29 cellular contexts compared by ENCODE assay signal in genomic region chr10:21764790-21765189, GRCh38.
DNase-seq lines count a peak whose midpoint lies in the region; ATAC-seq lines count a peak whose summit lies in the region.
"Had no signal": no experiment of that assay in that cellular context is flagged by ENCODE, and none has a peak within 500 bp of the region (broad histone marks: within the 10 kb centered on the region; RNA-seq: fewer than 3 reads in every experiment).

No MANE protein-coding gene starts in this region.

- H3K27me3 Mint-ChIP-seq in activated CD4-positive, alpha-beta T cell treated with anti-CD3 and anti-CD28 coated beads, Interleukin-2, amount 10 ng/mL, durations not matched to agents 7 days and 5 days = no peaks in the 10 kb centered on the region
- no peaks in the 10 kb centered on the region for H3K27me3 Mint-ChIP-seq in CD4-positive, CD25-positive, alpha-beta regulatory T cell
- H3K27me3 Mint-ChIP-seq in activated CD8-positive, alpha-beta T cell treated with anti-CD3 and anti-CD28 coated beads, Interleukin-2, amount 10 ng/mL, durations not matched to agents 7 days and 5 days (ENCODE audit: low read depth) = no peaks in the 10 kb centered on the region
- H3K27me3 Mint-ChIP-seq: central memory CD8-positive, alpha-beta T cell had no signal

- no peak overlapping the region for H3K4me3 Mint-ChIP-seq in activated CD4-positive, alpha-beta T cell treated with anti-CD3 and anti-CD28 coated beads, Interleukin-2, amount 10 ng/mL, durations not matched to agents 7 days and 5 days
- peak overlapping the region in 1 of 4 donors; percentile 11 for H3K4me3 Mint-ChIP-seq in CD4-positive, CD25-positive, alpha-beta regulatory T cell
- peak overlapping the region; percentile 25 for H3K4me3 Mint-ChIP-seq in activated CD8-positive, alpha-beta T cell treated with anti-CD3 and anti-CD28 coated beads, Interleukin-2, amount 10 ng/mL, durations not matched to agents 7 days and 5 days
- H3K4me3 Mint-ChIP-seq: central memory CD8-positive, alpha-beta T cell; nephron had no signal

- CTCF ChIA-PET in activated CD4-positive, alpha-beta T cell treated with anti-CD3 and anti-CD28 coated beads, Interleukin-2, amount 10 ng/mL, durations not matched to agents 7 days and 5 days (lab: Charles Lee) = no interaction called here
- CTCF ChIA-PET in activated CD8-positive, alpha-beta T cell treated with anti-CD3 and anti-CD28 coated beads, Interleukin-2, amount 10 ng/mL, durations not matched to agents 7 days and 5 days (lab: Charles Lee) = no interaction called here

- H3K9me3 Mint-ChIP-seq in activated CD4-positive, alpha-beta T cell treated with anti-CD3 and anti-CD28 coated beads, Interleukin-2, amount 10 ng/mL, durations not matched to agents 7 days and 5 days = peaks cover 2% of the 10 kb centered on the region
- H3K9me3 Mint-ChIP-seq in CD4-positive, CD25-positive, alpha-beta regulatory T cell = no peaks in the 10 kb centered on the region
- no peaks in the 10 kb centered on the region for H3K9me3 Mint-ChIP-seq in activated CD8-positive, alpha-beta T cell treated with anti-CD3 and anti-CD28 coated beads, Interleukin-2, amount 10 ng/mL, durations not matched to agents 7 days and 5 days (ENCODE audit: insufficient read depth)
- H3K9me3 Mint-ChIP-seq: central memory CD8-positive, alpha-beta T cell; nephron had no signal

- H3K36me3 Mint-ChIP-seq in activated CD4-positive, alpha-beta T cell treated with anti-CD3 and anti-CD28 coated beads, Interleukin-2, amount 10 ng/mL, durations not matched to agents 7 days and 5 days (ENCODE audit: low read depth) = peaks cover 10% of the 10 kb centered on the region
- H3K36me3 Mint-ChIP-seq in CD4-positive, CD25-positive, alpha-beta regulatory T cell = peaks cover 9% of the 10 kb centered on the region
- peaks cover 10% of the 10 kb centered on the region for H3K36me3 Mint-ChIP-seq in activated CD8-positive, alpha-beta T cell treated with anti-CD3 and anti-CD28 coated beads, Interleukin-2, amount 10 ng/mL, durations not matched to agents 7 days and 5 days (ENCODE audit: low read depth)

- peak overlapping the region; percentile 88 for H3K27ac Mint-ChIP-seq in activated CD4-positive, alpha-beta T cell treated with anti-CD3 and anti-CD28 coated beads, Interleukin-2, amount 10 ng/mL, durations not matched to agents 7 days and 5 days
- peak overlapping the region; percentile 24 to 92 (median 81) for H3K27ac Mint-ChIP-seq in CD4-positive, CD25-positive, alpha-beta regulatory T cell
- peak overlapping the region; percentile 76 for H3K27ac Mint-ChIP-seq in activated CD8-positive, alpha-beta T cell treated with anti-CD3 and anti-CD28 coated beads, Interleukin-2, amount 10 ng/mL, durations not matched to agents 7 days and 5 days
- H3K27ac Mint-ChIP-seq: nephron had no signal

- no peaks in the 10 kb centered on the region for H3K4me1 ChIP-seq in CD4-positive, CD25-positive, alpha-beta regulatory T cell (ENCODE audit: control insufficient read depth, insufficient read depth, low read length, poor library complexity, severe bottlenecking)
- H3K4me1 ChIP-seq: A549, esophagus squamous epithelium, HAP-1 had no signal

- no peaks in the 10 kb centered on the region for H3K9me3 ChIP-seq in CD4-positive, CD25-positive, alpha-beta regulatory T cell (ENCODE audit: control insufficient read depth in 2 of 2, low read length in 2 of 2)
- H3K9me3 ChIP-seq: A549, esophagus squamous epithelium, HAP-1, ovary had no signal

- H3K27ac ChIP-seq in CD4-positive, CD25-positive, alpha-beta regulatory T cell (ENCODE audit: insufficient read depth, low read length, poor library complexity, severe bottlenecking) = no peak overlapping the region
- H3K27ac ChIP-seq: A549, esophagus squamous epithelium, ovary had no signal

- H3K4me1 Mint-ChIP-seq in activated CD4-positive, alpha-beta T cell treated with anti-CD3 and anti-CD28 coated beads, Interleukin-2, amount 10 ng/mL, durations not matched to agents 7 days and 5 days = peaks cover 18% of the 10 kb centered on the region
- H3K4me1 Mint-ChIP-seq in CD4-positive, CD25-positive, alpha-beta regulatory T cell = peaks cover 0 to 15% (median 7%) of the 10 kb centered on the region in 4 donors
- peaks cover 15% of the 10 kb centered on the region for H3K4me1 Mint-ChIP-seq in activated CD8-positive, alpha-beta T cell treated with anti-CD3 and anti-CD28 coated beads, Interleukin-2, amount 10 ng/mL, durations not matched to agents 7 days and 5 days (ENCODE audit: low read depth)
- H3K4me1 Mint-ChIP-seq: central memory CD8-positive, alpha-beta T cell; nephron had no signal

- peak; percentile 80 to 83 for ATAC-seq in CD4-positive, CD25-positive, alpha-beta regulatory T cell (ENCODE audit: low read depth in 2 of 2)
- ATAC-seq in activated CD8-positive, alpha-beta T cell treated with anti-CD3 and anti-CD28 coated beads, Interleukin-2, amount 10 ng/mL, durations not matched to agents 7 days and 5 days = peak; percentile 49
- no peak for ATAC-seq in GM21786 (IDR thresholded peaks at IDR 0.05; ENCODE audit: unreplicated experiment)
- ATAC-seq in GM19035 (IDR thresholded peaks at IDR 0.05; ENCODE audit: unreplicated experiment) = no peak
- ATAC-seq: A549 had no signal

- H3K36me3 ChIP-seq in CD4-positive, CD25-positive, alpha-beta regulatory T cell (ENCODE audit: control insufficient read depth, insufficient read depth, low read length) = no peaks in the 10 kb centered on the region
- H3K36me3 ChIP-seq: HAP-1, ovary had no signal

- no peaks in the 10 kb centered on the region for H3K27me3 ChIP-seq in CD4-positive, CD25-positive, alpha-beta regulatory T cell (ENCODE audit: control insufficient read depth, insufficient read depth, low read length)
- H3K27me3 ChIP-seq: esophagus squamous epithelium, ovary had no signal

- peak; percentile 47 for DNase-seq in activated CD4-positive, alpha-beta T cell treated with anti-CD3 and anti-CD28 coated beads, Interleukin-2, amount 10 ng/mL, durations not matched to agents 7 days and 5 days
- DNase-seq in activated CD4-positive, alpha-beta T cell treated with anti-CD3 and anti-CD28 coated beads, Interleukin-2, amount 50 U/mL, for 48 hours = no peak
- DNase-seq in CD4-positive, CD25-positive, alpha-beta regulatory T cell = peak in 2 of 3 donors; percentile 19 to 70
- DNase-seq in NOMO-1 treated with DMSO at 0.1 percent for 48 hours (lab: John Stamatoyannopoulos, UW; ENCODE audit: unreplicated experiment) (peak; percentile 9), dedifferentiated amniotic fluid mesenchymal stem cell (ENCODE audit: extremely low spot score) (no peak)
- DNase-seq in activated CD8-positive, alpha-beta T cell treated with anti-CD3 and anti-CD28 coated beads, Interleukin-2, amount 10 ng/mL, durations not matched to agents 7 days and 5 days = peak; percentile 37
- DNase-seq: activated CD4-positive, CD25-positive, alpha-beta regulatory T cell treated with anti-CD3 and anti-CD28 coated beads, Interleukin-2, amount 50 U/mL, for 72 hours; activated CD8-positive, alpha-beta memory T cell treated with anti-CD3 and anti-CD28 coated beads, Interleukin-2, amount 50 U/mL, for 48 hours; AML-193; dermis blood vessel endothelial cell; DMS153; esophagus squamous epithelium; NCI-H1105 treated with DMSO at 0.1 percent for 48 hours; NCI-H2029; NCI-H2227 treated with DMSO at 0.1 percent for 48 hours; NCI-H526 treated with DMSO at 0.1 percent for 48 hours; ovary; retina; small intestine; stimulated activated CD4-positive, alpha-beta T cell treated with anti-CD3 and anti-CD28 coated beads, Interleukin-1b, Interleukin-23, amount 100 ng/mL, for 48 hours; stimulated activated CD8-positive, alpha-beta memory T cell treated with anti-CD3 and anti-CD28 coated beads, Interleukin-4, amount 100 ng/mL, for 48 hours; SW 1271 had no signal

- POLR2A ChIA-PET in activated CD4-positive, alpha-beta T cell treated with anti-CD3 and anti-CD28 coated beads, Interleukin-2, amount 10 ng/mL, durations not matched to agents 7 days and 5 days (lab: Charles Lee) = no interaction called here
- POLR2A ChIA-PET in activated CD8-positive, alpha-beta T cell treated with anti-CD3 and anti-CD28 coated beads, Interleukin-2, amount 10 ng/mL, durations not matched to agents 7 days and 5 days (lab: Charles Lee) = no interaction called here

- H3K4me3 ChIP-seq in CD4-positive, CD25-positive, alpha-beta regulatory T cell (ENCODE audit: low read depth, low read length) = no peak overlapping the region
- H3K4me3 ChIP-seq: A549, esophagus squamous epithelium, HAP-1, lung, ovary had no signal

Comparison
In these comparisons a context has a peak if more than half of its experiments do, and no peak if none do; other contexts are left out.
1. DNase-seq: peak in activated CD4-positive, alpha-beta T cell treated with anti-CD3 and anti-CD28 coated beads, Interleukin-2, amount 10 ng/mL, durations not matched to agents 7 days and 5 days (single experiment), CD4-positive, CD25-positive, alpha-beta regulatory T cell (2 of 3), NOMO-1 treated with DMSO at 0.1 percent for 48 hours (single experiment) and activated CD8-positive, alpha-beta T cell treated with anti-CD3 and anti-CD28 coated beads, Interleukin-2, amount 10 ng/mL, durations not matched to agents 7 days and 5 days (single experiment); none in activated CD4-positive, alpha-beta T cell treated with anti-CD3 and anti-CD28 coated beads, Interleukin-2, amount 50 U/mL, for 48 hours (0 of 2) and dedifferentiated amniotic fluid mesenchymal stem cell (single experiment).
2. ATAC-seq: peak in CD4-positive, CD25-positive, alpha-beta regulatory T cell (2 of 2) and activated CD8-positive, alpha-beta T cell treated with anti-CD3 and anti-CD28 coated beads, Interleukin-2, amount 10 ng/mL, durations not matched to agents 7 days and 5 days (single experiment); none in GM21786 (single experiment) and GM19035 (single experiment).
3. Peak in every context shown above with its lines, with median percentiles within 50 percentile points of each other: H3K27ac Mint-ChIP-seq.